Comparison of ENCODE assay signal across 8 cellular contexts in the genomic region with DNA sequence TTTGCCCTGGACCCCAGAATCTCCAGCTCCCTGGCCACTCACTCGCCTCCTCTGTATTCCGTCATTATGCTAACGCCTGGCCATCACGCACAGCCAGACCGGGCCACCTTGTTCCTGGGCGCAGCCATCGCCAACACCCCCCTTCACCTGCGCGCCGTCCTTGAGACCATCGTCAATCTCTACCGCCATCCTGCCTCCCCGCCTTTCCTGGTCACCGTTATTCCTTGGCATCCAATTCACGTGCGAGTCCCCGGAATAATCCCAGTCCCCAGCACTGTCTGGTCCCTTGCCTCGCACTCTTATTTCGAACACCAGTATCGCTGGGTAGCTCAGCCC. TPM values are rescaled to one million over a fixed set of nuclear protein-coding genes. Genes with fewer than 3 reads are reported as not detected.
DNase-seq lines count a peak whose midpoint lies in the region; ATAC-seq and TF ChIP-seq lines count a peak whose summit lies in the region.

No MANE protein-coding gene starts in this region.

- H3K4me3 Mint-ChIP-seq in mesothelial cell of epicardium: peak overlapping the region; percentile 89

- TF ChIP-seq CTCF in coronary artery (IDR thresholded peaks at IDR 0.05) (no peak), mesothelial cell of epicardium (IDR thresholded peaks at IDR 0.05; ENCODE audit: unreplicated experiment) (no peak)

- H3K36me3 ChIP-seq in MG63: peaks cover 19% of the 10 kb centered on the region

- peaks cover 11% of the 10 kb centered on the region for H3K4me1 Mint-ChIP-seq in mesothelial cell of epicardium

- peaks cover 5% of the 10 kb centered on the region for H3K9me3 Mint-ChIP-seq in mesothelial cell of epicardium

- no peak for DNase-seq in MG63
- DNase-seq in coronary artery (ENCODE audit: low spot score): no peak
- DNase-seq in mesothelial cell of epicardium (ENCODE audit: low spot score in 2 of 2, unreplicated experiment in 2 of 2): no peak
- DNase-seq in GM03348 (ENCODE audit: low spot score): no peak
- DNase-seq in stimulated activated CD4-positive, alpha-beta T cell treated with anti-CD3 and anti-CD28 coated beads, Interleukin-1b, Interleukin-23, amount 100 ng/mL, for 48 hours: no peak
- DNase-seq in activated gamma-delta T cell treated with Interleukin-2 at 50 U/mL for 16 hours: no peak
- DNase-seq in GM19238 (ENCODE audit: insufficient read length, low spot score): no peak

- H3K27me3 ChIP-seq in MG63: no peaks in the 10 kb centered on the region

- H3K27me3 Mint-ChIP-seq in mesothelial cell of epicardium (ENCODE audit: low read depth): no peaks in the 10 kb centered on the region

- H3K4me3 ChIP-seq in MG63 (peak overlapping the region; percentile 84), coronary artery (peak overlapping the region; percentile 93)

- H3K36me3 Mint-ChIP-seq in mesothelial cell of epicardium: peaks cover 2% of the 10 kb centered on the region

- H3K27ac Mint-ChIP-seq in mesothelial cell of epicardium: peak overlapping the region; percentile 87

- H3K27ac ChIP-seq in coronary artery: peak overlapping the region; percentile 77 to 94

- peak; percentile 5 for ATAC-seq in GM18508 (IDR thresholded peaks at IDR 0.05; ENCODE audit: insufficient read depth, unreplicated experiment)

- no peaks in the 10 kb centered on the region; the same call in 1 of the 2 replicates for H3K9me3 ChIP-seq in MG63

RNA-seq across cellular contexts. Expression of gene VKORC1, which starts 0.5 kb away (rescaled TPM):
- 146 and 155 TPM in 2 replicates for total RNA-seq in MG63 (2014; rRNA removed; shearing (Covaris generic); ENCODE audit: low replicate concordance)
- total RNA-seq in mesothelial cell of epicardium: 48.6 to 53.7 TPM (median 49.5 TPM) in 3 replicates

RNA-seq across cellular contexts. Expression of gene PRSS53, which starts 5.3 kb away (rescaled TPM):
- 1.7 and 1.9 TPM in 2 replicates for total RNA-seq in MG63 (2014; rRNA removed; shearing (Covaris generic); ENCODE audit: low replicate concordance)
- 4.0 to 4.9 TPM (median 4.5 TPM) in 3 replicates for total RNA-seq in mesothelial cell of epicardium

RNA-seq across cellular contexts. Expression of gene BCKDK, which starts 14.1 kb away (rescaled TPM):
- 24.1 and 42.5 TPM in 2 replicates for total RNA-seq in MG63 (2014; rRNA removed; shearing (Covaris generic); ENCODE audit: low replicate concordance)
- total RNA-seq in mesothelial cell of epicardium: 36.4 to 37.3 TPM (median 37.0 TPM) in 3 replicates

RNA-seq across cellular contexts. Expression of gene ZNF646, which starts 19.8 kb away (rescaled TPM):
- 11.4 and 11.5 TPM in 2 replicates for total RNA-seq in MG63 (2014; rRNA removed; shearing (Covaris generic); ENCODE audit: low replicate concordance)
- 20.4 to 22.2 TPM (median 21.4 TPM) in 3 replicates for total RNA-seq in mesothelial cell of epicardium

RNA-seq across cellular contexts. Expression of gene ZNF668, which starts 20.0 kb away (rescaled TPM):
- total RNA-seq in MG63 (2014; rRNA removed; shearing (Covaris generic); ENCODE audit: low replicate concordance): 34.1 and 47.4 TPM in 2 replicates
- total RNA-seq in mesothelial cell of epicardium: 11.8 to 14.1 TPM (median 12.8 TPM) in 3 replicates
